32 cellular contexts compared by ENCODE assay signal in genomic region chr16:57509231-57509923, GRCh38. TPM values are rescaled to one million over a fixed set of nuclear protein-coding genes. Genes with fewer than 3 reads are reported as not detected.
DNase-seq lines count a peak whose midpoint lies in the region; ATAC-seq and TF ChIP-seq lines count a peak whose summit lies in the region.
"Had no signal": no experiment of that assay in that cellular context is flagged by ENCODE, and none has a peak within 500 bp of the region (broad histone marks: within the 10 kb centered on the region; RNA-seq: fewer than 3 reads in every experiment).

No MANE protein-coding gene starts in this region.

- no peak for TF ChIP-seq POLR2A in HCT116 (IDR thresholded peaks at IDR 0.05; ENCODE audit: borderline replicate concordance, extremely low read depth, insufficient read depth, insufficient read length)

- H3K4me3 ChIP-seq in BE2C (ENCODE audit: low read depth, low read length) (no peak overlapping the region), HCT116 (replicated peaks in 1 of 2; ENCODE audit: low read depth in 1 of 2, low read length in 2 of 2) (no peak overlapping the region), endodermal cell (ENCODE audit: low read length) (no peak overlapping the region)
- H3K4me3 ChIP-seq: esophagus muscularis mucosa, heart left ventricle, lung, SJCRH30, tibial artery had no signal

- intact Hi-C loops in HCT116 (cut with micrococcal nuclease), result no loop called here

- ATAC-seq in HCT116, result peak; percentile 33; the same call in 1 of the 2 replicates
- ATAC-seq: foreskin keratinocyte, Panc1, sciatic nerve had no signal

- H3K4me1 ChIP-seq in BE2C, result peaks cover 78% of the 10 kb centered on the region
- H3K4me1 ChIP-seq in HCT116 (ENCODE audit: control insufficient read depth in 1 of 2, insufficient read depth in 2 of 2, low read length in 2 of 2), result no peaks in the 10 kb centered on the region
- H3K4me1 ChIP-seq in endodermal cell (ENCODE audit: control insufficient read depth, insufficient read depth, low read length), result no peaks in the 10 kb centered on the region
- H3K4me1 ChIP-seq: foreskin keratinocyte, SJCRH30, tibial artery had no signal

- DNase-seq in BE2C (peak; percentile 71), HCT116 (ENCODE audit: low read depth, low spot score) (no peak), endodermal cell (no peak), glutamatergic neuron (no peak), NCI-H1048 (lab: John Stamatoyannopoulos, UW) (no peak)
- no peak for DNase-seq in effector CD8-positive, alpha-beta T cell (lab: John Stamatoyannopoulos, UW)
- DNase-seq: ACHN; activated CD4-positive, alpha-beta T cell treated with anti-CD3 and anti-CD28 coated beads, Interleukin-2, amount 50 U/mL, for 48 hours; activated CD4-positive, CD25-positive, alpha-beta regulatory T cell treated with anti-CD3 and anti-CD28 coated beads, Interleukin-2, amount 50 U/mL, for 72 hours; activated T-cell treated with anti-CD3 and anti-CD28 coated beads, Interleukin-2, amount 50 U/mL, for 48 hours; CD8-positive, alpha-beta memory T cell; central memory CD4-positive, alpha-beta T cell; DMS 273 treated with DMSO at 0.1 percent for 48 hours; foreskin keratinocyte; kidney glomerular epithelial cell; MV-4-11; NCI-H2107; NCI-H345; NCI-H748 treated with DMSO at 0.1 percent for 48 hours; SJCRH30; stimulated activated CD4-positive, alpha-beta T cell treated with anti-CD3 and anti-CD28 coated beads, Interleukin-12 subunit alpha, Interleukin-12 subunit beta, amount 100 ng/mL, for 4 hours; stimulated activated CD4-positive, alpha-beta T cell treated with anti-CD3 and anti-CD28 coated beads, Interleukin-2, amount 100 ng/mL, for 48 hours; tibial artery had no signal

- H3K9me3 ChIP-seq in BE2C (no peaks in the 10 kb centered on the region), HCT116 (ENCODE audit: control insufficient read depth in 1 of 2, insufficient read depth in 1 of 2, low read depth in 1 of 2, low read length in 2 of 2) (no peaks in the 10 kb centered on the region), endodermal cell (ENCODE audit: control insufficient read depth, low read length) (no peaks in the 10 kb centered on the region)
- H3K9me3 ChIP-seq: esophagus muscularis mucosa, heart left ventricle, SJCRH30, tibial artery had no signal

- H3K27ac ChIP-seq in HCT116 (ENCODE audit: low read depth, low read length) (no peak overlapping the region), endodermal cell (ENCODE audit: low read depth, low read length) (peak overlapping the region; percentile 17)
- H3K27ac ChIP-seq: esophagus muscularis mucosa, foreskin keratinocyte, heart left ventricle, HL-60, SJCRH30, tibial artery had no signal

- no peaks in the 10 kb centered on the region for H3K27me3 ChIP-seq in BE2C
- no peaks in the 10 kb centered on the region for H3K27me3 ChIP-seq in HCT116 (ENCODE audit: insufficient read depth, low read length)
- no peaks in the 10 kb centered on the region for H3K27me3 ChIP-seq in endodermal cell (ENCODE audit: control insufficient read depth, insufficient read depth, low read length, poor library complexity, severe bottlenecking)
- H3K27me3 ChIP-seq: heart left ventricle had no signal

- no peaks in the 10 kb centered on the region for H3K27me3 Mint-ChIP-seq in endodermal cell (ENCODE audit: insufficient read depth)
- peaks cover 10% of the 10 kb centered on the region for H3K27me3 Mint-ChIP-seq in nephron (ENCODE audit: low read depth)
- peaks cover 1% of the 10 kb centered on the region for H3K27me3 Mint-ChIP-seq in glutamatergic neuron (ENCODE audit: unreplicated experiment)

- H3K9ac ChIP-seq in HCT116 (ENCODE audit: low read length) (no peak overlapping the region), endodermal cell (ENCODE audit: extremely low read depth, low read length, poor library complexity, severe bottlenecking) (no peak overlapping the region)

- no peak overlapping the region for H3K4me3 Mint-ChIP-seq in endodermal cell
- H3K4me3 Mint-ChIP-seq in nephron, result no peak overlapping the region
- H3K4me3 Mint-ChIP-seq in glutamatergic neuron (ENCODE audit: unreplicated experiment), result no peak overlapping the region
- H3K4me3 Mint-ChIP-seq: CD8-positive, alpha-beta memory T cell had no signal

- no peak for TF ChIP-seq CTCF in BE2C (IDR thresholded peaks at IDR 0.05; ENCODE audit: low read depth, low read length)
- no peak for TF ChIP-seq CTCF in HCT116 (IDR thresholded peaks at IDR 0.05 in 2 of 3, conservative IDR thresholded peaks at IDR 0.05 in 1 of 3; ENCODE audit: borderline replicate concordance in 1 of 3, insufficient read depth in 1 of 3, low read depth in 2 of 3, low read length in 2 of 3)
- no peak for TF ChIP-seq CTCF in endodermal cell (conservative IDR thresholded peaks at IDR 0.05)
- no peak for TF ChIP-seq CTCF in nephron (IDR thresholded peaks at IDR 0.05; ENCODE audit: unreplicated experiment in 3 of 3)
- no peak for TF ChIP-seq CTCF in glutamatergic neuron (IDR thresholded peaks at IDR 0.05; ENCODE audit: partially characterized antibody, unreplicated experiment)

- H4K20me1 ChIP-seq in HCT116 (ENCODE audit: insufficient read depth), result no peaks in the 10 kb centered on the region

- no TSS peak for BruUV-seq in HCT116 (replicated peaks; lab: Mats Ljungman, UMichigan)

- TF ChIP-seq RAD21 in HCT116 (IDR thresholded peaks at IDR 0.05; ENCODE audit: low read depth), result no peak

- H3K36me3 Mint-ChIP-seq in endodermal cell (ENCODE audit: low read depth) (peaks cover 6% of the 10 kb centered on the region), nephron (ENCODE audit: low read depth) (peaks cover 15% of the 10 kb centered on the region), glutamatergic neuron (ENCODE audit: unreplicated experiment) (no peaks in the 10 kb centered on the region)

- no peaks in the 10 kb centered on the region for H3K9me2 ChIP-seq in HCT116 (ENCODE audit: insufficient read depth)

- 89 to 96% methylated on average over 10 to 12 of the region's 12 CpGs for WGBS in endodermal cell (ENCODE audit: insufficient coverage in 1 of 2, insufficient read length in 1 of 2), 2 experiments

- POLR2A ChIA-PET in HCT116 (lab: Charles Lee), result no interaction called here

- H3K27ac Mint-ChIP-seq in endodermal cell (peak overlapping the region; percentile 58), nephron (peak overlapping the region in 2 of 3 experiments; percentile 54 to 57), glutamatergic neuron (ENCODE audit: unreplicated experiment) (no peak overlapping the region)

- H3K4me1 Mint-ChIP-seq in endodermal cell (peaks cover 8% of the 10 kb centered on the region), nephron (peaks cover 23% of the 10 kb centered on the region), glutamatergic neuron (ENCODE audit: low read depth, unreplicated experiment) (peaks cover 15% of the 10 kb centered on the region)
- H3K4me1 Mint-ChIP-seq: CD8-positive, alpha-beta memory T cell had no signal

- H3K36me3 ChIP-seq in BE2C, result no peaks in the 10 kb centered on the region
- no peaks in the 10 kb centered on the region for H3K36me3 ChIP-seq in HCT116 (ENCODE audit: control insufficient read depth in 1 of 2, insufficient read depth in 2 of 2, low read length in 2 of 2)
- H3K36me3 ChIP-seq in endodermal cell (ENCODE audit: control insufficient read depth, insufficient read depth, low read length), result no peaks in the 10 kb centered on the region
- H3K36me3 ChIP-seq: SJCRH30 had no signal

- H3K9me3 Mint-ChIP-seq in endodermal cell (no peaks in the 10 kb centered on the region), nephron (no peaks in the 10 kb centered on the region), glutamatergic neuron (ENCODE audit: unreplicated experiment) (no peaks in the 10 kb centered on the region)
- H3K9me3 Mint-ChIP-seq: CD8-positive, alpha-beta memory T cell had no signal

- H3K79me2 ChIP-seq in HCT116 (ENCODE audit: insufficient read depth, low read length), result no peaks in the 10 kb centered on the region

- CTCF ChIA-PET in HCT116 (lab: Charles Lee), result interaction anchor here (1.0 kb wide), 1 partner anchor 11 kb away, joined by 4 read pairs; no protein-coding TSS in a partner anchor

- H3K4me2 ChIP-seq in HCT116 (ENCODE audit: low read length), result no peak overlapping the region

- RAD21 ChIA-PET in HCT116 (lab: Charles Lee; ENCODE audit: low non-redundant PET in 1 of 2, low total read pairs in 2 of 2, uncharacterized antibody in 2 of 2, unreplicated experiment in 2 of 2), result no interaction called here

- no peak overlapping the region for H2AFZ ChIP-seq in HCT116 (ENCODE audit: low read depth, low read length, poor library complexity, severe bottlenecking)

TF ChIP-seq in HCT116, 20 proteins besides CTCF, POLR2A, EP300 and RAD21 (continues in another document):
- no peak for TF ChIP-seq ATF3 (IDR thresholded peaks at IDR 0.05)
- TF ChIP-seq SRF (IDR thresholded peaks at IDR 0.05; ENCODE audit: low read depth), result no peak
- TF ChIP-seq TCF7L2 (IDR thresholded peaks at IDR 0.05; ENCODE audit: borderline replicate concordance, extremely low read depth, insufficient read depth, insufficient read length), result no peak

RNA-seq across cellular contexts. Expression of gene DOK4, which starts 23.1 kb away (rescaled TPM):
- 342 TPM for polyA plus RNA-seq in BE2C (2012; ENCODE audit: insufficient read depth, insufficient read length, low read depth)
- 14.4 TPM for total RNA-seq in HCT116 (2021; ENCODE audit: unreplicated experiment)
- polyA plus RNA-seq in HCT116 (2012), result 14.7 and 17.3 TPM in 2 replicates
- total RNA-seq in endodermal cell, result 10 to 100 TPM; 17.9 to 22.1 TPM
- polyA plus RNA-seq in endodermal cell (2013, experiment 1 of 2), result 26.6 TPM
- 27.8 TPM for polyA plus RNA-seq in endodermal cell (2013, experiment 2 of 2)
- 23.4 TPM for total RNA-seq in glutamatergic neuron (ENCODE audit: unreplicated experiment)

RNA-seq across cellular contexts. Expression of gene CCDC102A, which starts 27.0 kb away (rescaled TPM):
- 12.8 TPM for polyA plus RNA-seq in BE2C (2012; ENCODE audit: insufficient read depth, insufficient read length, low read depth)
- 4.5 TPM for total RNA-seq in HCT116 (2021; ENCODE audit: unreplicated experiment)
- 4.0 and 5.5 TPM in 2 replicates for polyA plus RNA-seq in HCT116 (2012)
- 1 to 10 TPM; 6.7 to 9.8 TPM for total RNA-seq in endodermal cell
- polyA plus RNA-seq in endodermal cell (2013, experiment 1 of 2), result 5.0 TPM
- 5.5 TPM for polyA plus RNA-seq in endodermal cell (2013, experiment 2 of 2)
- not detected for total RNA-seq in glutamatergic neuron (ENCODE audit: unreplicated experiment)

RNA-seq across cellular contexts. Expression of gene ADGRG5, which starts 33.1 kb away (rescaled TPM):
- 0.09 TPM for polyA plus RNA-seq in BE2C (2012; ENCODE audit: insufficient read depth, insufficient read length, low read depth)
- total RNA-seq in HCT116 (2021; ENCODE audit: unreplicated experiment) (3.7 TPM), endodermal cell (1 to 10 TPM; 3.6 to 4.8 TPM), glutamatergic neuron (ENCODE audit: unreplicated experiment) (not detected)
- 2.6 and 3.4 TPM in 2 replicates for polyA plus RNA-seq in HCT116 (2012)
- polyA plus RNA-seq in endodermal cell (2013, experiment 1 of 2), result 0.93 TPM
- polyA plus RNA-seq in endodermal cell (2013, experiment 2 of 2), result 0.29 TPM
- total RNA-seq: foreskin keratinocyte, LHCN-M2, SJCRH30 had no signal
- polyA plus RNA-seq: BJ had no signal

RNA-seq across cellular contexts. Expression of gene POLR2C, which starts 46.9 kb away (rescaled TPM):
- 481 TPM for polyA plus RNA-seq in BE2C (2012; ENCODE audit: insufficient read depth, insufficient read length, low read depth)
- 74.4 TPM for total RNA-seq in HCT116 (2021; ENCODE audit: unreplicated experiment)
- 121 and 123 TPM in 2 replicates for polyA plus RNA-seq in HCT116 (2012)
- total RNA-seq in endodermal cell, result 10 to 100 TPM; 72.0 to 88.3 TPM
- polyA plus RNA-seq in endodermal cell (2013, experiment 1 of 2), result 85.1 TPM
- polyA plus RNA-seq in endodermal cell (2013, experiment 2 of 2), result 81.8 TPM
- total RNA-seq in glutamatergic neuron (ENCODE audit: unreplicated experiment), result 48.1 TPM
